ENCODE assay signal across 8 cellular contexts in the genomic region with DNA sequence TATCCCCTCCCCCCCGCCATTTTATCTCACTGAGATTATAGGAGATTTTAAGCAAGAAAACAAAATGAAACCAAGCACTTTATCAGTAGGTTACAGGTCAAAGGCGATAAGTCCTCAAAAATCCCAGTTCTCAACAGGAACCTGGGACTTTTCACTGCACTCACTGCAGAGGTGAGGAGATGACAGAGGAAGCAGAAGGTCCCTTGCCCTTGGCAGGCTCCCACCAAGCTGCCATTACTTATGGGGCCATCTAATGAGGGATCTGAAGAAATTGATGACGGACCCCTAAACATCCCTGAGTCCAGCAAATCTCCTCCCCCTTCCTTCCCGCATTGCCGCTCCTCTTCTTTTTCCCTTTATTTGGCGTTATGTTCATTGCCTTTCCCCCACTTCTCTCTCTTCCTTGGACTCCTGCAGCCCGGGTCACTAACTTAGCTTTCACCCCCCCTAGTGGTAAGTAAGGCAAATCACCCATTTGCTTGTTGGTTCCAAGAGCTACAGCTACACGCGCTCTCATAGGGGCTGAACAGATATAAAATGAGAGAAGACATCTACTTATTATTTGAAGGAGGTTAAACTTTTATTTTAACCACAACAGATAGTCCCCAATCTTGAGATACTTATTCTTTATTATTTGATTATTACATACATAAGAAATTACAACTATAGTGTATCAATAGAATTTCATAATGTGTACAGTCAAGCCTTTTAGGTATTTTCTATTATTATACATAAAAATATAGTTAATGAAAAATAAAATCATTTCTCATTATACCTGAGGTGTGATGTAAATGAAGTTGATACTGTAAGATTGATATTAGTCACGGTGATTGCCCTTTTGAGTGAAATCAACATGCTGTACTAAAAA.
DNase-seq lines count a peak whose midpoint lies in the region; ATAC-seq and TF ChIP-seq lines count a peak whose summit lies in the region.

No MANE protein-coding gene starts in this region.

- DNase-seq in stimulated activated CD4-positive, alpha-beta T cell treated with anti-CD3 and anti-CD28 coated beads, Interleukin-15, amount 100 ng/mL, for 24 hours, result peak; percentile 27
- no peak for DNase-seq in stimulated activated CD4-positive, alpha-beta T cell treated with anti-CD3 and anti-CD28 coated beads, Interleukin-4, amount 100 ng/mL, for 1 hour
- peak; percentile 56 for DNase-seq in HuH-7 (ENCODE audit: low spot score)
- peak; percentile 35 for DNase-seq in NOMO-1 treated with dmso at 0.1 percent for 144 hours (lab: John Stamatoyannopoulos, UW; ENCODE audit: unreplicated experiment)
- DNase-seq in brain microvascular endothelial cell, result peak; percentile 46
- peak; percentile 70 for DNase-seq in inferior parietal cortex (ENCODE audit: extremely low spot score)

- no peaks in the 10 kb centered on the region for H3K36me3 ChIP-seq in brain microvascular endothelial cell (replicated peaks)

- peak; percentile 93 for TF ChIP-seq CTCF in brain microvascular endothelial cell (IDR thresholded peaks at IDR 0.05; ENCODE audit: low read depth, low read length, missing control alignments)

- H3K4me1 Mint-ChIP-seq in stimulated activated memory B cell treated with anti-CD40 and anti-IgM and Interleukin-4, amounts not matched to agents 10 μg/mL and 1 μg/mL and 100 μg/mL, for 72 hours, result peaks cover 6% of the 10 kb centered on the region

- in situ Hi-C loops in brain microvascular endothelial cell (cut with HindIII; ENCODE audit: low pct_ligation_motif_present, low sequenced_read_pairs), result no loop called here

- peaks cover 15% of the 10 kb centered on the region for H3K27me3 Mint-ChIP-seq in stimulated activated memory B cell treated with anti-CD40 and anti-IgM and Interleukin-4, amounts not matched to agents 10 μg/mL and 1 μg/mL and 100 μg/mL, for 72 hours

- ATAC-seq in GM21786 (IDR thresholded peaks at IDR 0.05; ENCODE audit: unreplicated experiment), result peak; percentile 98
- peak; percentile 60 for ATAC-seq in stimulated activated memory B cell treated with anti-CD40 and anti-IgM and Interleukin-4, amounts not matched to agents 10 μg/mL and 1 μg/mL and 100 μg/mL, for 72 hours

- no peak overlapping the region for H3K4me3 Mint-ChIP-seq in stimulated activated memory B cell treated with anti-CD40 and anti-IgM and Interleukin-4, amounts not matched to agents 10 μg/mL and 1 μg/mL and 100 μg/mL, for 72 hours

- H3K27ac Mint-ChIP-seq in stimulated activated memory B cell treated with anti-CD40 and anti-IgM and Interleukin-4, amounts not matched to agents 10 μg/mL and 1 μg/mL and 100 μg/mL, for 72 hours, result no peak overlapping the region

- no peak overlapping the region for H3K27ac ChIP-seq in brain microvascular endothelial cell

- no peaks in the 10 kb centered on the region for H3K27me3 ChIP-seq in brain microvascular endothelial cell (replicated peaks)

- no peaks in the 10 kb centered on the region for H3K36me3 Mint-ChIP-seq in stimulated activated memory B cell treated with anti-CD40 and anti-IgM and Interleukin-4, amounts not matched to agents 10 μg/mL and 1 μg/mL and 100 μg/mL, for 72 hours

- no peaks in the 10 kb centered on the region for H3K9me3 Mint-ChIP-seq in stimulated activated memory B cell treated with anti-CD40 and anti-IgM and Interleukin-4, amounts not matched to agents 10 μg/mL and 1 μg/mL and 100 μg/mL, for 72 hours

- H3K4me3 ChIP-seq in brain microvascular endothelial cell (ENCODE audit: low read depth, low read length), result no peak overlapping the region
